ENCODE assay signal across 23 cellular contexts in the genomic region with DNA sequence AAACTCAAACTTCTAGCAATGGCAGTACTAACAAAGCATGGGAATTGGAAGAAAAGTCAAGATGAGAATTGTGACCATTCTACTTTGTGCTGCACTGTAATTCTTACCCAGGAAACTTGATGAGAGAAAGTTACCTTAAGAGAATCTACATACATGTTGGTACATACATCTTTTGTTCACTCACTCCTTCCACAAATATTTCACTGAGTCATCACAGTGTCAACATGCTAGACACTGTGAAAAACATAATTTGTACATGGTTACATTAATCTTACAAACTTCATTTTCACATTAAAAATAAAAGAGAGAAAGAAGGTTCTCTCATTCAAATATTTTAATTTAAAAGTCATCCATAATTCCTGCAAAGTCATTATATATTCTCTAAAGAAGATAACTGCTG.
"Had no signal": no experiment of that assay in that cellular context is flagged by ENCODE, and none has a peak within 500 bp of the region (broad histone marks: within the 10 kb centered on the region; RNA-seq: fewer than 3 reads in every experiment).

No MANE protein-coding gene starts in this region.

- H3K9me3 ChIP-seq: esophagus squamous epithelium, neutrophil, spleen, thoracic aorta, transverse colon had no signal

- H3K27me3 ChIP-seq: dorsolateral prefrontal cortex, esophagus squamous epithelium, hepatocyte, neutrophil, spleen, transverse colon had no signal

- H3K27ac ChIP-seq: dorsolateral prefrontal cortex, epithelial cell of prostate, esophagus squamous epithelium, hepatocyte, neutrophil, spleen, thoracic aorta, transverse colon had no signal

- H3K36me3 ChIP-seq: esophagus squamous epithelium, neutrophil, thoracic aorta, transverse colon had no signal

- DNase-seq: cortex of kidney; dorsolateral prefrontal cortex; effector memory CD4-positive, alpha-beta T cell; esophagus squamous epithelium; foreskin fibroblast; head of caudate nucleus; kidney; left cardiac atrium; left ventricle myocardium superior; naive B cell; spleen; stimulated activated CD4-positive, alpha-beta T cell treated with anti-CD3 and anti-CD28 coated beads, Interleukin-15, amount 100 ng/mL, for 24 hours; stimulated activated CD4-positive, alpha-beta T cell treated with anti-CD3 and anti-CD28 coated beads, Interleukin-1b, Interleukin-23, amount 100 ng/mL, for 48 hours; stimulated activated CD4-positive, alpha-beta T cell treated with anti-CD3 and anti-CD28 coated beads, Interleukin-4, amount 100 ng/mL, for 24 hours; transverse colon had no signal

- H3K4me2 ChIP-seq: hepatocyte had no signal

- ATAC-seq: left cardiac atrium; left ventricle myocardium superior; sciatic nerve; stimulated activated memory B cell treated with anti-CD40 and anti-IgM and Interleukin-4, amounts not matched to agents 10 μg/mL and 1 μg/mL and 100 μg/mL, for 72 hours had no signal

- FAIRE-seq: endometrium, kidney had no signal

- H3K4me3 ChIP-seq: dorsolateral prefrontal cortex, esophagus squamous epithelium, hepatocyte, lung, spleen, thoracic aorta, transverse colon had no signal
